Comparison of ENCODE assay signal across 16 cellular contexts in genomic region chr4:172011196-172011595, GRCh38.
DNase-seq lines count a peak whose midpoint lies in the region; ATAC-seq and TF ChIP-seq lines count a peak whose summit lies in the region.
"Had no signal": no experiment of that assay in that cellular context is flagged by ENCODE, and none has a peak within 500 bp of the region (broad histone marks: within the 10 kb centered on the region; RNA-seq: fewer than 3 reads in every experiment).

No MANE protein-coding gene starts in this region.

- no peak for TF ChIP-seq POLR2A in uterus (IDR thresholded peaks at IDR 0.05)

- peak overlapping the region in 6 of 11 experiments; percentile 1 to 45 (median 34); a peak in 8 of 22 replicates for H3K4me2 ChIP-seq in BLaER1 treated with 17β-estradiol and CSF1 and Interleukin-3, amounts not matched to agents 10 nM and 100 nM

- no peaks in the 10 kb centered on the region for H3K9me3 ChIP-seq in BLaER1 treated with 17β-estradiol and CSF1 and Interleukin-3, amounts not matched to agents 10 nM and 100 nM (replicated peaks in 1 of 11)
- no peaks in the 10 kb centered on the region for H3K9me3 ChIP-seq in HAP-1
- H3K9me3 ChIP-seq in uterus, result no peaks in the 10 kb centered on the region

- H3K4me3 ChIP-seq in BLaER1 treated with 17β-estradiol and CSF1 and Interleukin-3, amounts not matched to agents 10 nM and 100 nM, result no peak overlapping the region
- H3K4me3 ChIP-seq in HAP-1, result no peak overlapping the region
- H3K4me3 ChIP-seq in uterus, result no peak overlapping the region
- H3K4me3 ChIP-seq: K562 had no signal

- peak; percentile 10 to 96 for DNase-seq in HAP-1 (ENCODE audit: low spot score in 2 of 2)
- DNase-seq in MV-4-11 (lab: John Stamatoyannopoulos, UW), result peak; percentile 34
- peak; percentile 20 for DNase-seq in iPS DF 19.7 (ENCODE audit: low read depth, low spot score)
- DNase-seq in uterus, result no peak
- no peak for DNase-seq in C1 segment of cervical spinal cord (lab: John Stamatoyannopoulos, UW)
- DNase-seq: ACHN; CD8-positive, alpha-beta T cell; NCI-H1417; NCI-H2029; NCI-H2171 treated with DMSO at 0.1 percent for 48 hours; NCI-H510A; NCI-H82; SHP77 treated with DMSO at 0.1 percent for 48 hours had no signal

- no peaks in the 10 kb centered on the region for H4K20me1 ChIP-seq in BLaER1 treated with 17β-estradiol and CSF1 and Interleukin-3, amounts not matched to agents 10 nM and 100 nM

- H3K9ac ChIP-seq in BLaER1 treated with 17β-estradiol and CSF1 and Interleukin-3, amounts not matched to agents 10 nM and 100 nM, result no peak overlapping the region

- intact Hi-C loops in uterus (cut with DNase I; ENCODE audit: low total_unique reads), result no loop called here

- H3K27ac ChIP-seq in BLaER1 treated with 17β-estradiol and CSF1 and Interleukin-3, amounts not matched to agents 10 nM and 100 nM, result no peak overlapping the region
- H3K27ac ChIP-seq in uterus, result no peak overlapping the region

- no peak for ATAC-seq in HG03520 (IDR thresholded peaks at IDR 0.05; ENCODE audit: unreplicated experiment)
- ATAC-seq: CD8-positive, alpha-beta T cell; K562 had no signal

- peaks cover 0 to 14% (median 1%) of the 10 kb centered on the region in 10 experiments; a peak in 6 of 20 replicates for H3K4me1 ChIP-seq in BLaER1 treated with 17β-estradiol and CSF1 and Interleukin-3, amounts not matched to agents 10 nM and 100 nM
- peaks cover 13% of the 10 kb centered on the region for H3K4me1 ChIP-seq in HAP-1
- H3K4me1 ChIP-seq in uterus, result no peaks in the 10 kb centered on the region

- no peaks in the 10 kb centered on the region for H3K36me3 ChIP-seq in BLaER1 treated with 17β-estradiol and CSF1 and Interleukin-3, amounts not matched to agents 10 nM and 100 nM
- no peaks in the 10 kb centered on the region for H3K36me3 ChIP-seq in HAP-1 (replicated peaks)
- H3K36me3 ChIP-seq in uterus, result no peaks in the 10 kb centered on the region

- in situ Hi-C loops in HAP-1 (cut with MboI; ENCODE audit: low sequenced_read_pairs), result no loop called here

- TF ChIP-seq CTCF in uterus (IDR thresholded peaks at IDR 0.05), result no peak

- H3K27me3 ChIP-seq in BLaER1 treated with 17β-estradiol and CSF1 and Interleukin-3, amounts not matched to agents 10 nM and 100 nM, result no peaks in the 10 kb centered on the region
- H3K27me3 ChIP-seq in HAP-1 (ENCODE audit: low read depth), result peaks cover 9% of the 10 kb centered on the region
- no peaks in the 10 kb centered on the region for H3K27me3 ChIP-seq in uterus

Comparison
In these comparisons a context has a peak if more than half of its experiments do, and no peak if none do; other contexts are left out.
1. DNase-seq: peak in HAP-1 (2 of 2), MV-4-11 (single experiment) and iPS DF 19.7 (single experiment); none in uterus (0 of 2) and C1 segment of cervical spinal cord (0 of 14).